18 cellular contexts compared by ENCODE assay signal in the genomic region with DNA sequence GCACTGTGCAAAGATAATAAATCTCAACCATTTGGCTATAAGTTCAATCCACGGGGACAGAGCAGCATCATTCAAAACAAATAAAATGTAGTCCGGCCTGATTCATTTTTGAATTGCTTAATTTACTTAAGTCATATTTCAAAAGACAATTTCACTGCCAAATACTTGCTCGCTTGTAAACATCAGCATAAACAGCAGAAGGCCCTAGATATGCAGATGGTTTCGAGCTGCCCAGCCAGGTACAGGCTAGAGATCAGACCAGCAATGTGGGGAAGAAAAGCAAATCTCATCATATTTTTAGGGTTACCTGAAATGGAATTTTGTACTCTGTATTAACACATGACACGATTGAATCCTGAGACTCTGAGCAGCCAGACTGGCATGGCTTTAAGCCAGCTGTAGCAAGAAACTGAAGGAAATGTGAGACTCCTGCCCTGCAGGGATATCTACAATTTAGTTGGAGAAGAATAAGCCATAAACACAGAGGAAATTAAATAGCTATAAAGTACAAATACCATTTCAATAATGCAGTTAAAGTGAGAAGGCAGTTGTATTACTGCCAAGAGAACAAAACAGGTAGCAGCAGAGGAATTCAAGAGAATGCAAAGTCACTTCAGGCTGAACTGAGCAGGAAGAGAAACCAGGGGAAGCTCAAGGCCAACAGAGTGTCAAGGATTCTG.
DNase-seq lines count a peak whose midpoint lies in the region; ATAC-seq and TF ChIP-seq lines count a peak whose summit lies in the region.
"Had no signal": no experiment of that assay in that cellular context is flagged by ENCODE, and none has a peak within 500 bp of the region (broad histone marks: within the 10 kb centered on the region; RNA-seq: fewer than 3 reads in every experiment).

No MANE protein-coding gene starts in this region.

- intact Hi-C loops in body of pancreas (cut with DNase I): no loop called here
- intact Hi-C loops in left colon (cut with DNase I, micrococcal nuclease): no loop called here

- no peak for ATAC-seq in DND-41 (ENCODE audit: insufficient read depth, low read depth)
- ATAC-seq in body of pancreas: peak; percentile 27
- ATAC-seq in left colon: no peak
- ATAC-seq in GM18873 (IDR thresholded peaks at IDR 0.05; ENCODE audit: low FRiP score, unreplicated experiment): no peak
- ATAC-seq: activated T-cell treated with anti-CD3 and anti-CD28 coated beads, Interleukin-2, amount 50 U/mL, for 72 hours; heart right ventricle had no signal

- no peak overlapping the region for H3K9ac ChIP-seq in DND-41 (ENCODE audit: low read depth, low read length)

- no peaks in the 10 kb centered on the region for H3K9me3 ChIP-seq in DND-41 (ENCODE audit: insufficient read depth, low read length, severe bottlenecking)
- no peaks in the 10 kb centered on the region for H3K9me3 ChIP-seq in body of pancreas
- H3K9me3 ChIP-seq: esophagus muscularis mucosa, MG63 had no signal

- H3K27ac Mint-ChIP-seq in mesothelial cell of epicardium: peak overlapping the region; percentile 70
- H3K27ac Mint-ChIP-seq: activated CD4-positive, alpha-beta memory T cell treated with anti-CD3 and anti-CD28 coated beads, Interleukin-2, amount 10 ng/mL, durations not matched to agents 7 days and 5 days; activated T-cell treated with anti-CD3 and anti-CD28 coated beads, Interleukin-2, amount 50 U/mL, for 72 hours; stimulated activated naive CD8-positive, alpha-beta T cell treated with anti-CD3 and anti-CD28 coated beads, Interleukin-15, Interleukin-2, amounts not matched to agents 100 ng/mL and 50 ng/mL, for 24 hours had no signal

- H3K27ac ChIP-seq in DND-41 (ENCODE audit: low read length) (no peak overlapping the region), body of pancreas (peak overlapping the region in 2 of 4 donors; percentile 24 to 30)
- H3K27ac ChIP-seq: esophagus muscularis mucosa, heart right ventricle, SK-N-MC had no signal

- TF ChIP-seq POLR2A in body of pancreas (IDR thresholded peaks at IDR 0.05): no peak

- TF ChIP-seq CTCF in DND-41 (IDR thresholded peaks at IDR 0.05; ENCODE audit: borderline replicate concordance, extremely low read depth, low read length, poor library complexity, severe bottlenecking) (no peak), body of pancreas (IDR thresholded peaks at IDR 0.05) (no peak), mesothelial cell of epicardium (IDR thresholded peaks at IDR 0.05; ENCODE audit: unreplicated experiment) (no peak)

- H3K4me2 ChIP-seq in DND-41 (ENCODE audit: insufficient read depth, low read length): no peak overlapping the region

- no peaks in the 10 kb centered on the region for H3K27me3 Mint-ChIP-seq in mesothelial cell of epicardium (ENCODE audit: low read depth)
- H3K27me3 Mint-ChIP-seq: stimulated activated naive CD8-positive, alpha-beta T cell treated with anti-CD3 and anti-CD28 coated beads, Interleukin-15, Interleukin-2, amounts not matched to agents 100 ng/mL and 50 ng/mL, for 24 hours had no signal

- H3K4me3 ChIP-seq in DND-41 (ENCODE audit: low read depth in 1 of 2, low read length in 2 of 2): no peak overlapping the region
- H3K4me3 ChIP-seq in body of pancreas: no peak overlapping the region
- H3K4me3 ChIP-seq: esophagus muscularis mucosa, heart right ventricle, MG63, SK-N-MC had no signal

- H3K36me3 Mint-ChIP-seq in mesothelial cell of epicardium: no peaks in the 10 kb centered on the region

- H3K4me1 ChIP-seq in DND-41 (ENCODE audit: insufficient read depth, low read length): peaks cover 3% of the 10 kb centered on the region; the same call in 1 of the 2 replicates
- H3K4me1 ChIP-seq in body of pancreas: no peaks in the 10 kb centered on the region
- H3K4me1 ChIP-seq: heart right ventricle had no signal

- no peaks in the 10 kb centered on the region for H3K79me2 ChIP-seq in DND-41 (ENCODE audit: insufficient read depth, low read length)

- WGBS in body of pancreas, 2 donors: 32 to 33% methylated on average over 5 of the region's 5 CpGs

- H3K27me3 ChIP-seq in DND-41 (ENCODE audit: insufficient read depth, low read length, poor library complexity): no peaks in the 10 kb centered on the region
- H3K27me3 ChIP-seq in body of pancreas: no peaks in the 10 kb centered on the region
- H3K27me3 ChIP-seq: esophagus muscularis mucosa, heart right ventricle, MG63 had no signal

- H3K4me1 Mint-ChIP-seq in mesothelial cell of epicardium: peaks cover 26% of the 10 kb centered on the region
- H3K4me1 Mint-ChIP-seq: activated CD4-positive, alpha-beta memory T cell treated with anti-CD3 and anti-CD28 coated beads, Interleukin-2, amount 10 ng/mL, durations not matched to agents 7 days and 5 days had no signal

- H3K4me3 Mint-ChIP-seq in mesothelial cell of epicardium: no peak overlapping the region
- H3K4me3 Mint-ChIP-seq: activated CD4-positive, alpha-beta memory T cell treated with anti-CD3 and anti-CD28 coated beads, Interleukin-2, amount 10 ng/mL, durations not matched to agents 7 days and 5 days; activated T-cell treated with anti-CD3 and anti-CD28 coated beads, Interleukin-2, amount 50 U/mL, for 72 hours; stimulated activated naive CD8-positive, alpha-beta T cell treated with anti-CD3 and anti-CD28 coated beads, Interleukin-15, Interleukin-2, amounts not matched to agents 100 ng/mL and 50 ng/mL, for 24 hours had no signal

- H3K36me3 ChIP-seq in DND-41 (ENCODE audit: insufficient read depth, low read length) (no peaks in the 10 kb centered on the region), body of pancreas (replicated peaks in 1 of 2; ENCODE audit: insufficient read depth in 1 of 2, low read depth in 2 of 2) (no peaks in the 10 kb centered on the region)
- H3K36me3 ChIP-seq: esophagus muscularis mucosa, heart right ventricle, MG63 had no signal

- H4K20me1 ChIP-seq in DND-41 (ENCODE audit: insufficient read depth, low read length): no peaks in the 10 kb centered on the region

- H2AFZ ChIP-seq in DND-41 (ENCODE audit: low read depth, low read length): peak overlapping the region; percentile 27; the same call in 1 of the 2 replicates

- DNase-seq in DND-41 (no peak), NCI-H526 (lab: John Stamatoyannopoulos, UW) (peak; percentile 49 to 74), body of pancreas (no peak), mesothelial cell of epicardium (ENCODE audit: low spot score in 2 of 2, unreplicated experiment in 2 of 2) (no peak), left colon (no peak), hippocampal formation (lab: John Stamatoyannopoulos, UW) (no peak), AG20443 (ENCODE audit: low spot score) (no peak)
- DNase-seq: activated CD4-positive, alpha-beta memory T cell treated with anti-CD3 and anti-CD28 coated beads, Interleukin-2, amount 10 ng/mL, durations not matched to agents 7 days and 5 days; activated T-cell treated with anti-CD3 and anti-CD28 coated beads, Interleukin-2, amount 50 U/mL, for 72 hours; amygdala; cortex of kidney; heart right ventricle; kidney; MG63 had no signal

- H3K9me3 Mint-ChIP-seq in mesothelial cell of epicardium: peaks cover 7% of the 10 kb centered on the region
- H3K9me3 Mint-ChIP-seq: activated CD4-positive, alpha-beta memory T cell treated with anti-CD3 and anti-CD28 coated beads, Interleukin-2, amount 10 ng/mL, durations not matched to agents 7 days and 5 days; stimulated activated naive CD8-positive, alpha-beta T cell treated with anti-CD3 and anti-CD28 coated beads, Interleukin-15, Interleukin-2, amounts not matched to agents 100 ng/mL and 50 ng/mL, for 24 hours had no signal

Comparison
In these comparisons a context has a peak if more than half of its experiments do, and no peak if none do; other contexts are left out.
1. DNase-seq: peak in NCI-H526 (2 of 2); none in DND-41 (single experiment), body of pancreas (0 of 4), mesothelial cell of epicardium (0 of 2), left colon (0 of 2), hippocampal formation (0 of 2) and AG20443 (single experiment).